19 cellular contexts compared by ENCODE assay signal in the genomic region with DNA sequence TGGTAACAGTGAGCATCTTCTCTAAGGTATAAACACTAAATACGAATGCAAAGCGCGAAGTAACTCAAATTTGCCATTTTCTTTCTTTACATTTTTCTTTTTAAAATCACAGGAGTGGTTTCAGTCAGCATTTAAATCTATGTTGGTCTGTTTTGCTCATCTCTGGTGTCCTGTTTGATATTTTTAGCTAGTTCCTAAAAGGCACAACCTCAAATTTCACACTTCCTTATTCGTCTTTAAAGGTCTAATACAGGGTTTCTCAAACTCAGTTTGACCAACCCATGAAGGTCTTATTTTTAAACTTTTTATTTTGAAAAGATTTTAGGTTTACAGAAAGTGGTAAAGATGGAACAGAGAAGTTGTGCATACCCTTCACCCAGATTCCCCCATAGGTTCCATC.
DNase-seq lines count a peak whose midpoint lies in the region; ATAC-seq lines count a peak whose summit lies in the region.
"Had no signal": no experiment of that assay in that cellular context is flagged by ENCODE, and none has a peak within 500 bp of the region (broad histone marks: within the 10 kb centered on the region; RNA-seq: fewer than 3 reads in every experiment).

No MANE protein-coding gene starts in this region.

- ATAC-seq in GM21515 (IDR thresholded peaks at IDR 0.05; ENCODE audit: unreplicated experiment) (peak; percentile 53), HG02678 (IDR thresholded peaks at IDR 0.05; ENCODE audit: unreplicated experiment) (no peak)
- ATAC-seq: A549; CD8-positive, alpha-beta T cell; GM23338 had no signal

- no peaks in the 10 kb centered on the region for H4K20me1 ChIP-seq in BLaER1 treated with 17β-estradiol and CSF1 and Interleukin-3, amounts not matched to agents 10 nM and 100 nM

- no peak overlapping the region for H3K9ac ChIP-seq in BLaER1 treated with 17β-estradiol and CSF1 and Interleukin-3, amounts not matched to agents 10 nM and 100 nM

- no peak overlapping the region for H3K4me3 ChIP-seq in BLaER1 treated with 17β-estradiol and CSF1 and Interleukin-3, amounts not matched to agents 10 nM and 100 nM
- H3K4me3 ChIP-seq: A549, GM23338, MG63 had no signal

- H3K4me1 ChIP-seq in BLaER1 treated with 17β-estradiol and CSF1 and Interleukin-3, amounts not matched to agents 10 nM and 100 nM = peaks cover 9 to 30% (median 15%) of the 10 kb centered on the region in 10 experiments

- H3K27me3 ChIP-seq in BLaER1 treated with 17β-estradiol and CSF1 and Interleukin-3, amounts not matched to agents 10 nM and 100 nM = no peaks in the 10 kb centered on the region
- H3K27me3 ChIP-seq: MG63 had no signal

- H3K4me2 ChIP-seq in BLaER1 treated with 17β-estradiol and CSF1 and Interleukin-3, amounts not matched to agents 10 nM and 100 nM = peak overlapping the region; percentile 14 to 83 (median 55); a peak in 21 of 22 replicates
- H3K4me2 ChIP-seq: A549, GM23338 had no signal

- H3K9me3 ChIP-seq in BLaER1 treated with 17β-estradiol and CSF1 and Interleukin-3, amounts not matched to agents 10 nM and 100 nM (replicated peaks in 1 of 11) = peaks cover 0 to 16% (median 3%) of the 10 kb centered on the region in 11 experiments; a peak in 7 of 22 replicates
- H3K9me3 ChIP-seq: A549, MG63 had no signal

- no peaks in the 10 kb centered on the region for H3K36me3 ChIP-seq in BLaER1 treated with 17β-estradiol and CSF1 and Interleukin-3, amounts not matched to agents 10 nM and 100 nM
- H3K36me3 ChIP-seq: MG63 had no signal

- DNase-seq in MV-4-11 (lab: John Stamatoyannopoulos, UW) (peak; percentile 71), medulla oblongata (ENCODE audit: extremely low spot score) (peak; percentile 38), kidney glomerular epithelial cell (lab: John Stamatoyannopoulos, UW) (no peak)
- no peak for DNase-seq in activated CD8-positive, alpha-beta memory T cell treated with anti-CD3 and anti-CD28 coated beads, Interleukin-2, amount 50 U/mL, for 4 hours
- no peak for DNase-seq in activated T-cell treated with anti-CD3 and anti-CD28 coated beads, Interleukin-2, amount 50 U/mL, for 1 hour
- DNase-seq: CD8-positive, alpha-beta T cell; DND-41; GDM1; MG63; NCI-H1417 treated with DMSO at 0.1 percent for 48 hours; NCI-H2029 treated with DMSO at 0.1 percent for 48 hours; NCI-H510A treated with DMSO at 0.1 percent for 48 hours; OCI-M1; RPMI8226 had no signal

- peak overlapping the region in 2 of 11 experiments; percentile 7 to 22; a peak in 1 of 22 replicates for H3K27ac ChIP-seq in BLaER1 treated with 17β-estradiol and CSF1 and Interleukin-3, amounts not matched to agents 10 nM and 100 nM
- H3K27ac ChIP-seq: A549 had no signal

Comparison
In these comparisons a context has a peak if more than half of its experiments do, and no peak if none do; other contexts are left out.
1. DNase-seq: peak in MV-4-11 (single experiment) and medulla oblongata (single experiment); none in kidney glomerular epithelial cell (single experiment), activated CD8-positive, alpha-beta memory T cell treated with anti-CD3 and anti-CD28 coated beads, Interleukin-2, amount 50 U/mL, for 4 hours (single experiment) and activated T-cell treated with anti-CD3 and anti-CD28 coated beads, Interleukin-2, amount 50 U/mL, for 1 hour (single experiment).